24 cellular contexts compared by ENCODE assay signal in genomic region chr1:110220324-110220723, GRCh38.
"Had no signal": no experiment of that assay in that cellular context is flagged by ENCODE, and none has a peak within 500 bp of the region (broad histone marks: within the 10 kb centered on the region; RNA-seq: fewer than 3 reads in every experiment).

No MANE protein-coding gene starts in this region.

- H3K27me3 Mint-ChIP-seq: effector memory CD8-positive, alpha-beta T cell; memory B cell; naive thymus-derived CD8-positive, alpha-beta T cell had no signal

- H3K9me3 Mint-ChIP-seq: effector memory CD8-positive, alpha-beta T cell; memory B cell; mesothelial cell of epicardium; naive thymus-derived CD8-positive, alpha-beta T cell; nephron progenitor cell; stimulated activated effector memory CD8-positive, alpha-beta T cell treated with anti-CD3 and anti-CD28 coated beads, Interleukin-12 subunit alpha, Interleukin-12 subunit beta, amount 100 ng/mL, for 72 hours; type B pancreatic cell had no signal

- H3K9me3 ChIP-seq: ovary, stomach, tibial artery had no signal

- FAIRE-seq: endometrium, frontal cortex, keratinocyte had no signal

- H3K27me3 ChIP-seq: ovary, stomach, tibial artery had no signal

- DNase-seq: cerebellar nuclear complex; cortex of kidney; effector memory CD8-positive, alpha-beta T cell; erythroblast; left cardiac atrium; naive thymus-derived CD8-positive, alpha-beta T cell; nephron progenitor cell; nucleus accumbens; ovary; stimulated activated CD4-positive, alpha-beta T cell treated with anti-CD3 and anti-CD28 coated beads, Interleukin-2, amount 100 ng/mL, for 24 hours; stimulated activated CD4-positive, alpha-beta T cell treated with anti-CD3 and anti-CD28 coated beads, Interleukin-4, amount 100 ng/mL, for 24 hours; stimulated activated naive CD4-positive, alpha-beta T cell treated with Interleukin-2 at 50 U/mL for 16 hours; stomach; tibial artery had no signal

- H3K4me2 ChIP-seq: smooth muscle cell had no signal

- H3K27ac ChIP-seq: ovary, tibial artery had no signal

- H3K36me3 Mint-ChIP-seq: mesothelial cell of epicardium, type B pancreatic cell had no signal

- H3K4me3 Mint-ChIP-seq: effector memory CD8-positive, alpha-beta T cell; memory B cell; mesothelial cell of epicardium; naive thymus-derived CD8-positive, alpha-beta T cell; nephron progenitor cell; stimulated activated effector memory CD8-positive, alpha-beta T cell treated with anti-CD3 and anti-CD28 coated beads, Interleukin-12 subunit alpha, Interleukin-12 subunit beta, amount 100 ng/mL, for 72 hours; type B pancreatic cell had no signal

- H3K36me3 ChIP-seq: ovary had no signal

- ATAC-seq: effector memory CD8-positive, alpha-beta T cell; left cardiac atrium; naive thymus-derived CD8-positive, alpha-beta T cell; sciatic nerve; stimulated activated effector memory CD8-positive, alpha-beta T cell treated with anti-CD3 and anti-CD28 coated beads, Interleukin-12 subunit alpha, Interleukin-12 subunit beta, amount 100 ng/mL, for 72 hours had no signal

- H3K27ac Mint-ChIP-seq: mesothelial cell of epicardium; nephron progenitor cell; stimulated activated effector memory CD8-positive, alpha-beta T cell treated with anti-CD3 and anti-CD28 coated beads, Interleukin-12 subunit alpha, Interleukin-12 subunit beta, amount 100 ng/mL, for 72 hours; type B pancreatic cell had no signal

- H3K4me3 ChIP-seq: lung, ovary, smooth muscle cell, stomach, tibial artery had no signal
